ENCODE assay signal across 1 cellular context in the genomic region with DNA sequence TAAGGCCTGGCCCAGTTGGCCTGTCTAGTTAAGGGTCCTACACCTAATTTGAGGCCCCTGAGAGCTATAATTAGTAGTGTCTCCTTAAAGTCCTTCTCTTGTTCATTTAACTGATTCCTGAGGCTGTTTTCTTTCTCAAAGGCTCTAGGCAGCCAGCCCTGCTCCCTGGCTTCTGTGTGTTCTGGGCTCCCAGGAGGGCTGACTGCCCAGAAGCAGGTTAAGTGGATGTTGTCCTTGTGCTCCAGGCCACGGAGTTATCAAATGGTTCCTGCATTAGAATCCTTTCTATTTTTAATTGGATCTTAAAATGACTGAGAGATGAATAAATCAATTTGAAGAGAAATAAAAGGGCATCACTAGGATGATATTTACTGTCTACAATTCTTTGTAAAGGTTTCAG.
TF ChIP-seq lines count a peak whose summit lies in the region.

No MANE protein-coding gene starts in this region.

TF ChIP-seq in SK-N-SH, 30 proteins besides CTCF, POLR2A, EP300 and RAD21 (continued from another document):
- TF ChIP-seq, protein P1, sequence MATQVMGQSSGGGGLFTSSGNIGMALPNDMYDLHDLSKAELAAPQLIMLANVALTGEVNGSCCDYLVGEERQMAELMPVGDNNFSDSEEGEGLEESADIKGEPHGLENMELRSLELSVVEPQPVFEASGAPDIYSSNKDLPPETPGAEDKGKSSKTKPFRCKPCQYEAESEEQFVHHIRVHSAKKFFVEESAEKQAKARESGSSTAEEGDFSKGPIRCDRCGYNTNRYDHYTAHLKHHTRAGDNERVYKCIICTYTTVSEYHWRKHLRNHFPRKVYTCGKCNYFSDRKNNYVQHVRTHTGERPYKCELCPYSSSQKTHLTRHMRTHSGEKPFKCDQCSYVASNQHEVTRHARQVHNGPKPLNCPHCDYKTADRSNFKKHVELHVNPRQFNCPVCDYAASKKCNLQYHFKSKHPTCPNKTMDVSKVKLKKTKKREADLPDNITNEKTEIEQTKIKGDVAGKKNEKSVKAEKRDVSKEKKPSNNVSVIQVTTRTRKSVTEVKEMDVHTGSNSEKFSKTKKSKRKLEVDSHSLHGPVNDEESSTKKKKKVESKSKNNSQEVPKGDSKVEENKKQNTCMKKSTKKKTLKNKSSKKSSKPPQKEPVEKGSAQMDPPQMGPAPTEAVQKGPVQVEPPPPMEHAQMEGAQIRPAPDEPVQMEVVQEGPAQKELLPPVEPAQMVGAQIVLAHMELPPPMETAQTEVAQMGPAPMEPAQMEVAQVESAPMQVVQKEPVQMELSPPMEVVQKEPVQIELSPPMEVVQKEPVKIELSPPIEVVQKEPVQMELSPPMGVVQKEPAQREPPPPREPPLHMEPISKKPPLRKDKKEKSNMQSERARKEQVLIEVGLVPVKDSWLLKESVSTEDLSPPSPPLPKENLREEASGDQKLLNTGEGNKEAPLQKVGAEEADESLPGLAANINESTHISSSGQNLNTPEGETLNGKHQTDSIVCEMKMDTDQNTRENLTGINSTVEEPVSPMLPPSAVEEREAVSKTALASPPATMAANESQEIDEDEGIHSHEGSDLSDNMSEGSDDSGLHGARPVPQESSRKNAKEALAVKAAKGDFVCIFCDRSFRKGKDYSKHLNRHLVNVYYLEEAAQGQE (IDR thresholded peaks at IDR 0.05; ENCODE audit: low read depth, low read length): no peak
- no peak for TF ChIP-seq TEAD4 (IDR thresholded peaks at IDR 0.05; ENCODE audit: borderline replicate concordance, insufficient read depth)
